25 cellular contexts compared by ENCODE assay signal in the genomic region with DNA sequence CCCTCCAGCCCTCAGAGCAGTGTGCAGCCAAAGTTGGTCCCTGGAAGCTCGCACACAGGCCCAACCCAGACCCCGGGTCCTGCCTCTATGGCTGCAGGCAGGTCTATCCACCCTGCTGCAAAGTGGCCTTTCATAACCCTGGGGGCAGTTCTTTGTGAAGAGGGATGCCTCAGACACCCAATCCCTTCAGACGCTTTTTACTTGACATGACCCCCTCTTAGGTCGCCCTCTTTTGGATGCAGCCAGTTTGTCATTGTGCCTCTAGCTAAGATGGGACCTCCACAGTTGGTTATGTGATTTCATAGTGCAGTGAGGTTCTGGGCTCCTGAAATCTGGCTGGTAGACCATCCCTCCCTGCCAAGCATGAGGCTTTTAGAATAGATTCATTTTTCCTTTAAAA. TPM values are rescaled to one million over a fixed set of nuclear protein-coding genes. Genes with fewer than 3 reads are reported as not detected.
"Had no signal": no experiment of that assay in that cellular context is flagged by ENCODE, and none has a peak within 500 bp of the region (broad histone marks: within the 10 kb centered on the region; RNA-seq: fewer than 3 reads in every experiment).

No MANE protein-coding gene starts in this region.

- DNase-seq: activated CD4-positive, alpha-beta T cell treated with anti-CD3 and anti-CD28 coated beads for 36 hours; activated CD8-positive, alpha-beta T cell treated with anti-CD3 and anti-CD28 coated beads for 36 hours; activated effector memory CD4-positive, alpha-beta T cell treated with Interleukin-2 at 50 U/mL for 16 hours; activated T-cell treated with anti-CD3 and anti-CD28 coated beads, Interleukin-2, amount 50 U/mL, for 1 hour; adrenal gland; cerebellar nuclear complex; cortex of kidney; effector CD4-positive, alpha-beta T cell; esophagus squamous epithelium; heart right ventricle; midbrain; occipital lobe; stimulated activated CD4-positive, alpha-beta T cell treated with anti-CD3 and anti-CD28 coated beads, Interleukin-12 subunit alpha, Interleukin-12 subunit beta, amount 100 ng/mL, for 4 hours; stimulated activated CD4-positive, alpha-beta T cell treated with anti-CD3 and anti-CD28 coated beads, Interleukin-1b, Interleukin-23, amount 100 ng/mL, for 48 hours; stimulated activated CD8-positive, alpha-beta memory T cell treated with anti-CD3 and anti-CD28 coated beads, Interleukin-4, amount 100 ng/mL, for 48 hours; stimulated activated naive CD4-positive, alpha-beta T cell; thyroid gland; uterus had no signal

- H3K4me3 ChIP-seq: adrenal gland, breast epithelium, esophagus squamous epithelium, heart right ventricle, lung, thyroid gland, uterus had no signal

- FAIRE-seq: astrocyte, endothelial cell of umbilical vein, islet of Langerhans had no signal

- H3K36me3 ChIP-seq: adrenal gland, breast epithelium, esophagus squamous epithelium, heart right ventricle, thyroid gland, uterus had no signal

- H3K27ac ChIP-seq: adrenal gland, breast epithelium, esophagus squamous epithelium, heart right ventricle, thyroid gland, uterus had no signal

- H3K4me1 ChIP-seq: adrenal gland, breast epithelium, esophagus squamous epithelium, thyroid gland, uterus had no signal

- H3K9me3 ChIP-seq: adrenal gland, breast epithelium, esophagus squamous epithelium, heart right ventricle, thyroid gland, uterus had no signal

- H3K27ac Mint-ChIP-seq: activated CD4-positive, alpha-beta T cell treated with anti-CD3 and anti-CD28 coated beads for 36 hours; activated CD8-positive, alpha-beta T cell treated with anti-CD3 and anti-CD28 coated beads for 36 hours had no signal

- H3K4me3 Mint-ChIP-seq: activated CD4-positive, alpha-beta T cell treated with anti-CD3 and anti-CD28 coated beads for 36 hours; activated CD8-positive, alpha-beta T cell treated with anti-CD3 and anti-CD28 coated beads for 36 hours had no signal

- H3K27me3 ChIP-seq: adrenal gland, breast epithelium, thyroid gland, uterus had no signal

- H3K36me3 Mint-ChIP-seq: activated naive CD4-positive, alpha-beta T cell treated with anti-CD3 and anti-CD28 coated beads, Interleukin-2, amount 50 U/mL, for 72 hours had no signal

- H3K9me3 Mint-ChIP-seq: activated CD8-positive, alpha-beta T cell treated with anti-CD3 and anti-CD28 coated beads for 36 hours; activated naive CD4-positive, alpha-beta T cell treated with anti-CD3 and anti-CD28 coated beads, Interleukin-2, amount 50 U/mL, for 72 hours had no signal

RNA-seq across cellular contexts. Expression of gene SMKR1, which starts 27.3 kb away (rescaled TPM):
- total RNA-seq: astrocyte, breast epithelium, heart right ventricle, posterior vena cava had no signal
- polyA plus RNA-seq: endothelial cell of umbilical vein had no signal
